In genomic region chr6:148272084-148272483, GRCh38 we compare ENCODE assay signal across 1 cellular context.
TF ChIP-seq lines count a peak whose summit lies in the region.

No MANE protein-coding gene starts in this region.

TF ChIP-seq in SK-N-SH, 30 proteins besides CTCF, POLR2A, EP300 and RAD21 (continued from another document):
- TF ChIP-seq NFIC (IDR thresholded peaks at IDR 0.05; ENCODE audit: borderline replicate concordance), result peak; percentile 54; the same call in 1 of the 2 replicates
- TF ChIP-seq ELF1 (IDR thresholded peaks at IDR 0.05), result peak; percentile 32; the same call in 1 of the 2 replicates
- TF ChIP-seq TAF1 (IDR thresholded peaks at IDR 0.05; ENCODE audit: borderline replicate concordance, low read depth, low read length), result peak; percentile 69; the same call in 1 of the 2 replicates
- peak; percentile 55 for TF ChIP-seq PBX3 (IDR thresholded peaks at IDR 0.05)
- peak; percentile 43; the same call in 1 of the 2 replicates for TF ChIP-seq MAX (IDR thresholded peaks at IDR 0.05; ENCODE audit: low read depth)
- peak; percentile 55; the same call in 1 of the 2 replicates for TF ChIP-seq REST (IDR thresholded peaks at IDR 0.05; ENCODE audit: low read depth, low read length)
TF ChIP-seq in SK-N-SH: peak in this region for 14.
